11 cellular contexts compared by ENCODE assay signal in the genomic region with DNA sequence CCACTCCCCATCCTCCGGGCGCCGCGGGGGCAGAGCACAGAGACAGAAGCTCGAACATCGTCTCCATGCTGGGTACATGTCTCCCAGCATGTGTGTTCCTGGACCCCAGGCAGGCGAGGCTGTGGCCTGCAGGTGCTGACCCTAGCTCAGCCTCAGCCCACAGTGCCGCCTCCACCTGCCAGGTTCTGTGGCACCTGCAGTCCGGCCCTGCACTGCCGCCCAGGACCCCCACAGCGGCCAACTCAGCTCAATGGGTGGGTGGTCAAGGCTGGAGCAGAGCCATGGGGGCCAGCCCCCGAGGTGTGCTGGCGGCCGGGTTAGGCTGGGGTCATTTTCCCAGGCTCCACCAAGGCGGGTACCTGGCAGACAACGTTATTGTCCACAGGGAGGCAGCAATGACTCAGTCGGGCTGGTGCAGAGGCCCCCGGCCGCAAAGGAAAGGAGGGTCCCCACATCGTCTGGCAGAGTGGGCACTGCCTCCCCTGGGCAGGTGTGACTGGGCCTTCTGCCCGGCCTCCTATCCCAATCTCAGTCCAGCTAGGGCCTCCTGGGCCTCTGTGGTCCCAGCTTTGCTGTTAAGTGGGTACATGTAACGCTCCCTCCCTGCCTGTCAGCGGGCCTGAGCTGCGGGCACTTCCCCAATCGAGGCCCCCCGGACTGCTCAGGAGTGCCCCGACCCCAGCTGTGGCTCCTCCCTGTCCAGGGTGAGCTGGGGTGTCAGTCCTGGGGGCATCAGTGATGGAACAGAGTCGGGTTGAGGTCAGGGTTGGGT. TPM values are rescaled to one million over a fixed set of nuclear protein-coding genes. Genes with fewer than 3 reads are reported as not detected.
A peak's percentile ranks its signal among the peaks of the same experiment; 100 is the strongest.
DNase-seq lines count a peak whose midpoint lies in the region; ATAC-seq and TF ChIP-seq lines count a peak whose summit lies in the region.
"Had no signal": no experiment of that assay in that cellular context is flagged by ENCODE, and none has a peak within 500 bp of the region (broad histone marks: within the 10 kb centered on the region; RNA-seq: fewer than 3 reads in every experiment).

No MANE protein-coding gene starts in this region.

- H3K79me2 ChIP-seq in Karpas-422 (ENCODE audit: low read length) = no peaks in the 10 kb centered on the region

- no peak overlapping the region for H3K4me3 Mint-ChIP-seq in activated naive CD4-positive, alpha-beta T cell treated with anti-CD3 and anti-CD28 coated beads, Interleukin-2, amount 10 ng/mL, durations not matched to agents 7 days and 5 days
- H3K4me3 Mint-ChIP-seq in stimulated activated naive CD8-positive, alpha-beta T cell treated with anti-CD3 and anti-CD28 coated beads, Interleukin-15, amount 100 ng/mL, for 72 hours = peak overlapping the region in 1 of 2 donors; percentile 57

- no peaks in the 10 kb centered on the region for H3K9me3 ChIP-seq in Karpas-422 (ENCODE audit: low read length)
- H3K9me3 ChIP-seq: colonic mucosa had no signal

- H3K4me1 Mint-ChIP-seq in activated naive CD4-positive, alpha-beta T cell treated with anti-CD3 and anti-CD28 coated beads, Interleukin-2, amount 10 ng/mL, durations not matched to agents 7 days and 5 days = peaks cover 25% of the 10 kb centered on the region
- H3K4me1 Mint-ChIP-seq in stimulated activated naive CD8-positive, alpha-beta T cell treated with anti-CD3 and anti-CD28 coated beads, Interleukin-15, amount 100 ng/mL, for 72 hours = peaks cover 61% of the 10 kb centered on the region

- no peaks in the 10 kb centered on the region for H3K9me2 ChIP-seq in Karpas-422 (replicated peaks; ENCODE audit: insufficient read depth, low read length)

- H3K36me3 ChIP-seq in Karpas-422 (ENCODE audit: insufficient read depth, low read length) = no peaks in the 10 kb centered on the region
- H3K36me3 ChIP-seq: colonic mucosa had no signal

- H3K9ac ChIP-seq in Karpas-422 (ENCODE audit: low read length) = no peak overlapping the region

- no peak for DNase-seq in activated naive CD4-positive, alpha-beta T cell treated with anti-CD3 and anti-CD28 coated beads, Interleukin-2, amount 50 U/mL, for 72 hours (ENCODE audit: low spot score in 2 of 2)
- no peak for DNase-seq in activated naive CD4-positive, alpha-beta T cell treated with anti-CD3 and anti-CD28 coated beads, Interleukin-2, amount 10 ng/mL, durations not matched to agents 7 days and 5 days
- DNase-seq in NOMO-1 treated with dmso at 0.1 percent for 144 hours (lab: John Stamatoyannopoulos, UW; ENCODE audit: unreplicated experiment) (peak; percentile 71), epithelial cell of proximal tubule (ENCODE audit: low read depth) (no peak), left lobe of liver (ENCODE audit: low spot score) (no peak), Karpas-422 (no peak)
- peak in 1 of 2 donors; percentile 31 for DNase-seq in stimulated activated naive CD8-positive, alpha-beta T cell treated with anti-CD3 and anti-CD28 coated beads, Interleukin-15, amount 100 ng/mL, for 72 hours
- DNase-seq: colonic mucosa; stimulated activated naive CD4-positive, alpha-beta T cell treated with Interleukin-2 at 50 U/mL for 16 hours had no signal

- H2AFZ ChIP-seq in Karpas-422 (ENCODE audit: low read length) = no peak overlapping the region

- H3K36me3 Mint-ChIP-seq in activated naive CD4-positive, alpha-beta T cell treated with anti-CD3 and anti-CD28 coated beads, Interleukin-2, amount 50 U/mL, for 72 hours = no peaks in the 10 kb centered on the region
- no peaks in the 10 kb centered on the region for H3K36me3 Mint-ChIP-seq in activated naive CD4-positive, alpha-beta T cell treated with anti-CD3 and anti-CD28 coated beads, Interleukin-2, amount 10 ng/mL, durations not matched to agents 7 days and 5 days

- H3K27me3 ChIP-seq in Karpas-422 (ENCODE audit: low read length) = no peaks in the 10 kb centered on the region

- ATAC-seq in activated naive CD4-positive, alpha-beta T cell treated with anti-CD3 and anti-CD28 coated beads, Interleukin-2, amount 50 U/mL, for 72 hours = peak; percentile 1 to 6
- peak; percentile 34 for ATAC-seq in stimulated activated naive CD8-positive, alpha-beta T cell treated with anti-CD3 and anti-CD28 coated beads, Interleukin-15, amount 100 ng/mL, for 72 hours
- ATAC-seq in HG02610 (IDR thresholded peaks at IDR 0.05; ENCODE audit: unreplicated experiment) (no peak), left lobe of liver (no peak)

- peak; percentile 36 for TF ChIP-seq CTCF in epithelial cell of proximal tubule (conservative IDR thresholded peaks at IDR 0.05; ENCODE audit: low read depth, low read length)

- H4K20me1 ChIP-seq in Karpas-422 (ENCODE audit: insufficient read depth, low read depth, low read length) = peaks cover 39% of the 10 kb centered on the region; the same call in 1 of the 2 replicates

- H3K27ac ChIP-seq in Karpas-422 (ENCODE audit: low read length) = no peak overlapping the region
- H3K27ac ChIP-seq: C4-2B, colonic mucosa had no signal

- no peaks in the 10 kb centered on the region for H3K4me1 ChIP-seq in Karpas-422 (ENCODE audit: low read length)

- no peak overlapping the region for H3K4me2 ChIP-seq in Karpas-422 (ENCODE audit: low read depth, low read length, poor library complexity, severe bottlenecking)

- H3K4me3 ChIP-seq in epithelial cell of proximal tubule (ENCODE audit: low read depth, low read length) = no peak overlapping the region
- no peak overlapping the region for H3K4me3 ChIP-seq in Karpas-422 (ENCODE audit: low read length)
- H3K4me3 ChIP-seq: colonic mucosa had no signal

- peaks cover 66% of the 10 kb centered on the region for H3K27me3 Mint-ChIP-seq in activated naive CD4-positive, alpha-beta T cell treated with anti-CD3 and anti-CD28 coated beads, Interleukin-2, amount 10 ng/mL, durations not matched to agents 7 days and 5 days
- H3K27me3 Mint-ChIP-seq in stimulated activated naive CD8-positive, alpha-beta T cell treated with anti-CD3 and anti-CD28 coated beads, Interleukin-15, amount 100 ng/mL, for 72 hours = peaks cover 62% of the 10 kb centered on the region

- no peak overlapping the region for H3K27ac Mint-ChIP-seq in activated naive CD4-positive, alpha-beta T cell treated with anti-CD3 and anti-CD28 coated beads, Interleukin-2, amount 50 U/mL, for 72 hours
- H3K27ac Mint-ChIP-seq in activated naive CD4-positive, alpha-beta T cell treated with anti-CD3 and anti-CD28 coated beads, Interleukin-2, amount 10 ng/mL, durations not matched to agents 7 days and 5 days = no peak overlapping the region
- peak overlapping the region; percentile 65 to 67 for H3K27ac Mint-ChIP-seq in stimulated activated naive CD8-positive, alpha-beta T cell treated with anti-CD3 and anti-CD28 coated beads, Interleukin-15, amount 100 ng/mL, for 72 hours

- no peaks in the 10 kb centered on the region for H3K9me3 Mint-ChIP-seq in activated naive CD4-positive, alpha-beta T cell treated with anti-CD3 and anti-CD28 coated beads, Interleukin-2, amount 50 U/mL, for 72 hours
- no peaks in the 10 kb centered on the region for H3K9me3 Mint-ChIP-seq in activated naive CD4-positive, alpha-beta T cell treated with anti-CD3 and anti-CD28 coated beads, Interleukin-2, amount 10 ng/mL, durations not matched to agents 7 days and 5 days
- no peaks in the 10 kb centered on the region for H3K9me3 Mint-ChIP-seq in stimulated activated naive CD8-positive, alpha-beta T cell treated with anti-CD3 and anti-CD28 coated beads, Interleukin-15, amount 100 ng/mL, for 72 hours

- CTCF ChIA-PET in activated naive CD4-positive, alpha-beta T cell treated with anti-CD3 and anti-CD28 coated beads, Interleukin-2, amount 10 ng/mL, durations not matched to agents 7 days and 5 days (lab: Charles Lee) = interaction anchor here (0.9 to 5.6 kb wide), 8 partner anchors 12 to 150 kb away, joined by 3 to 31 read pairs (median 4); a partner anchor contains a TSS

RNA-seq across cellular contexts. Expression of a gene that starts 20.2 kb away (rescaled TPM):
- 10 to 100 TPM; 20.0 to 22.6 TPM for total RNA-seq in activated naive CD4-positive, alpha-beta T cell treated with anti-CD3 and anti-CD28 coated beads, Interleukin-2, amount 50 U/mL, for 72 hours
- total RNA-seq in epithelial cell of proximal tubule (23.0 and 30.2 TPM in 2 replicates), left lobe of liver (11.5 TPM)
- 20.6 and 30.1 TPM in 2 replicates for total RNA-seq in Karpas-422 (2014; rRNA removed; shearing (Covaris generic); ENCODE audit: low replicate concordance)

RNA-seq across cellular contexts. Expression of a gene that starts 32.8 kb away (rescaled TPM):
- total RNA-seq in activated naive CD4-positive, alpha-beta T cell treated with anti-CD3 and anti-CD28 coated beads, Interleukin-2, amount 50 U/mL, for 72 hours = 10 to 100 TPM in 1 of 2 donors, 1 to 10 TPM in 1; 4.3 to 10.5 TPM
- 4.1 and 5.7 TPM in 2 replicates for total RNA-seq in epithelial cell of proximal tubule
- total RNA-seq in left lobe of liver = 1.3 TPM
- 0.29 TPM in 1 of 2 replicates, not detected in the other for total RNA-seq in Karpas-422 (2014; rRNA removed; shearing (Covaris generic); ENCODE audit: low replicate concordance)

RNA-seq across cellular contexts. Expression of a gene that starts 47.0 kb away (rescaled TPM):
- total RNA-seq in activated naive CD4-positive, alpha-beta T cell treated with anti-CD3 and anti-CD28 coated beads, Interleukin-2, amount 50 U/mL, for 72 hours = 10 to 100 TPM; 15.9 to 22.8 TPM
- total RNA-seq in epithelial cell of proximal tubule (39.4 and 64.1 TPM in 2 replicates), left lobe of liver (20.3 TPM)
- total RNA-seq in Karpas-422 (2014; rRNA removed; shearing (Covaris generic); ENCODE audit: low replicate concordance) = 58.9 and 130 TPM in 2 replicates

Comparison
In these comparisons a context has a peak if more than half of its experiments do, and no peak if none do; other contexts are left out.
1. ATAC-seq: peak in activated naive CD4-positive, alpha-beta T cell treated with anti-CD3 and anti-CD28 coated beads, Interleukin-2, amount 50 U/mL, for 72 hours (2 of 2) and stimulated activated naive CD8-positive, alpha-beta T cell treated with anti-CD3 and anti-CD28 coated beads, Interleukin-15, amount 100 ng/mL, for 72 hours (single experiment); none in HG02610 (single experiment) and left lobe of liver (single experiment).
2. H3K27ac Mint-ChIP-seq: peak in stimulated activated naive CD8-positive, alpha-beta T cell treated with anti-CD3 and anti-CD28 coated beads, Interleukin-15, amount 100 ng/mL, for 72 hours (2 of 2); none in activated naive CD4-positive, alpha-beta T cell treated with anti-CD3 and anti-CD28 coated beads, Interleukin-2, amount 50 U/mL, for 72 hours (0 of 2) and activated naive CD4-positive, alpha-beta T cell treated with anti-CD3 and anti-CD28 coated beads, Interleukin-2, amount 10 ng/mL, durations not matched to agents 7 days and 5 days (single experiment).